8 cellular contexts compared by ENCODE assay signal in the genomic region with DNA sequence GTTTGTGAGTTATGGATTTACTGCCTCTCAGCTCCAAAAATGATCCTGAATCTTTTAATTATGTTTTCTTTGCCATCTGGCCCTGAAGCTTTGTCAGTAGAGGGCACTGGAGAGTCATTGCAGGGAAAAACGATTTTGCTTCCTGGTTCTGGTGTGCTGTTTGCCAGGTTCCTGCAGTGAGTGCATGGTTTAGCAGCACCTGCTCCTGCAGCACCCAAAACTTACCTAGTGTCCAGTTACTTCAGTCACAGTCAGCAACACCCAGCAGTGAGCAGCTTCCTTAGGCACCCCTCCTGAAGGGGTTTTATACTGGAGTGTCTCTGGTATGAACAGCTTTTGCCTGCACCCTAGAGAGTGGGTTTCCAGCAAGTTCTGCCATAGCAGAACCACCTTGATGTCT. TPM values are rescaled to one million over a fixed set of nuclear protein-coding genes. Genes with fewer than 3 reads are reported as not detected.
DNase-seq lines count a peak whose midpoint lies in the region; ATAC-seq, FAIRE-seq and TF ChIP-seq lines count a peak whose summit lies in the region.

No MANE protein-coding gene starts in this region.

- DNase-seq in D721Med (ENCODE audit: insufficient read length, low spot score) (peak; percentile 35), NOMO-1 (lab: John Stamatoyannopoulos, UW; ENCODE audit: unreplicated experiment in 2 of 2) (peak; percentile 44 to 63), fibroblast of pulmonary artery (ENCODE audit: low read depth) (peak; percentile 64), omental fat pad (ENCODE audit: low spot score) (no peak)
- DNase-seq in activated T-cell treated with anti-CD3 and anti-CD28 coated beads, Interleukin-2, amount 50 U/mL, for 4 hours, result peak; percentile 38

- peaks cover 11% of the 10 kb centered on the region for H3K9me3 Mint-ChIP-seq in activated T-cell treated with anti-CD3 and anti-CD28 coated beads, Interleukin-2, amount 50 U/mL, for 4 hours

- no peaks in the 10 kb centered on the region for H3K27me3 Mint-ChIP-seq in activated T-cell treated with anti-CD3 and anti-CD28 coated beads, Interleukin-2, amount 50 U/mL, for 4 hours (ENCODE audit: low read depth)

- TF ChIP-seq CTCF in D721Med (IDR thresholded peaks at IDR 0.05; ENCODE audit: insufficient read depth, missing control alignments) (peak; percentile 83), fibroblast of pulmonary artery (IDR thresholded peaks at IDR 0.05; ENCODE audit: low read length, missing control alignments) (peak; percentile 99), omental fat pad (IDR thresholded peaks at IDR 0.05) (no peak)

- no peak for FAIRE-seq in D721Med (lab: Jason Lieb, UNC)

- H3K36me3 Mint-ChIP-seq in activated T-cell treated with anti-CD3 and anti-CD28 coated beads, Interleukin-2, amount 50 U/mL, for 4 hours (ENCODE audit: insufficient read depth), result peaks cover 9% of the 10 kb centered on the region

- H3K4me3 ChIP-seq in fibroblast of pulmonary artery (replicated peaks; ENCODE audit: low read depth, low read length), result no peak overlapping the region

- no peak overlapping the region for H3K4me3 Mint-ChIP-seq in activated T-cell treated with anti-CD3 and anti-CD28 coated beads, Interleukin-2, amount 50 U/mL, for 4 hours

- H3K4me1 Mint-ChIP-seq in activated T-cell treated with anti-CD3 and anti-CD28 coated beads, Interleukin-2, amount 50 U/mL, for 4 hours (ENCODE audit: low read depth), result peaks cover 14% of the 10 kb centered on the region

- peak; percentile 81 for TF ChIP-seq RAD21 in Ishikawa (IDR thresholded peaks at IDR 0.05; ENCODE audit: low read depth)

- ATAC-seq in activated T-cell treated with anti-CD3 and anti-CD28 coated beads, Interleukin-2, amount 50 U/mL, for 4 hours, result peak; percentile 57 to 63
- ATAC-seq in omental fat pad (ENCODE audit: low FRiP score) (peak; percentile 69), HG02759 (IDR thresholded peaks at IDR 0.05; ENCODE audit: unreplicated experiment) (no peak), HG02623 (IDR thresholded peaks at IDR 0.05; ENCODE audit: unreplicated experiment) (no peak)

- no peak for TF ChIP-seq EP300 in Ishikawa (IDR thresholded peaks at IDR 0.05; ENCODE audit: borderline replicate concordance)

TF ChIP-seq in Ishikawa, 13 proteins besides CTCF, POLR2A, EP300 and RAD21:
- TF ChIP-seq NFIC (IDR thresholded peaks at IDR 0.05) (peak; percentile 28; the same call in 1 of the 2 replicates), TAF1 (IDR thresholded peaks at IDR 0.05; ENCODE audit: low read depth) (no peak)

RNA-seq across cellular contexts. Expression of gene TRIM26, which starts 6.0 kb away (rescaled TPM):
- total RNA-seq in activated T-cell treated with anti-CD3 and anti-CD28 coated beads, Interleukin-2, amount 50 U/mL, for 4 hours, result 10 to 100 TPM; 57.1 to 72.5 (median 61.6) TPM
- 10 to 100 TPM; 32.5 to 45.7 (median 38.8) TPM for total RNA-seq in omental fat pad

RNA-seq across cellular contexts. Expression of gene TRIM15, which starts 55.9 kb away (rescaled TPM):
- total RNA-seq in activated T-cell treated with anti-CD3 and anti-CD28 coated beads, Interleukin-2, amount 50 U/mL, for 4 hours, result under 1 TPM in 1 of 3 donors, not detected in 2; 0.15 TPM
- not detected for total RNA-seq in omental fat pad

RNA-seq across cellular contexts. Expression of gene TRIM10, which starts 58.2 kb away (rescaled TPM):
- not detected for total RNA-seq in activated T-cell treated with anti-CD3 and anti-CD28 coated beads, Interleukin-2, amount 50 U/mL, for 4 hours
- under 1 TPM in 1 of 4 donors, not detected in 3; 0.09 TPM for total RNA-seq in omental fat pad

Comparison
In these comparisons a context has a peak if more than half of its experiments do, and no peak if none do; other contexts are left out.
1. CTCF ChIP-seq: peak in D721Med (single experiment) and fibroblast of pulmonary artery (single experiment); none in omental fat pad (0 of 3).
2. ATAC-seq: peak in activated T-cell treated with anti-CD3 and anti-CD28 coated beads, Interleukin-2, amount 50 U/mL, for 4 hours (2 of 2) and omental fat pad (single experiment); none in HG02759 (single experiment) and HG02623 (single experiment).